27 cellular contexts compared by ENCODE assay signal in genomic region chr14:74286736-74287135, GRCh38. TPM values are rescaled to one million over a fixed set of nuclear protein-coding genes. Genes with fewer than 3 reads are reported as not detected.
"Had no signal": no experiment of that assay in that cellular context is flagged by ENCODE, and none has a peak within 500 bp of the region (broad histone marks: within the 10 kb centered on the region; RNA-seq: fewer than 3 reads in every experiment).

No MANE protein-coding gene starts in this region.

- H3K27ac ChIP-seq: ascending aorta, body of pancreas, Peyer's patch, RWPE1, SJSA1, VCaP had no signal

- DNase-seq: activated CD4-positive, alpha-beta memory T cell treated with anti-CD3 and anti-CD28 coated beads for 36 hours; activated CD4-positive, alpha-beta T cell treated with anti-CD3 and anti-CD28 coated beads, Interleukin-2, amount 10 ng/mL, durations not matched to agents 7 days and 5 days; activated CD4-positive, CD25-positive, alpha-beta regulatory T cell; activated CD8-positive, alpha-beta memory T cell treated with anti-CD3 and anti-CD28 coated beads for 24 hours; activated effector memory CD4-positive, alpha-beta T cell treated with anti-CD3 and anti-CD28 coated beads, Interleukin-2, amount 50 U/mL, for 16 hours; activated naive CD4-positive, alpha-beta T cell treated with Interleukin-2 at 50 U/mL for 16 hours; activated naive CD8-positive, alpha-beta T cell treated with anti-CD3 and anti-CD28 coated beads, Interleukin-2, amount 50 U/mL, for 24 hours; activated T-cell treated with anti-CD3 and anti-CD28 coated beads, Interleukin-2, amount 50 U/mL, for 4 hours; amniotic stem cell; body of pancreas; MG63; NCI-H1105; NCI-H1436 treated with DMSO at 0.1 percent for 48 hours; NCI-H187; NCI-H2081; NCI-H446; NCI-H524; Peyer's patch; Right ventricle myocardium superior; T-helper 2 cell; T1000 had no signal

- H3K27ac Mint-ChIP-seq: activated CD4-positive, alpha-beta memory T cell treated with anti-CD3 and anti-CD28 coated beads for 36 hours; activated CD4-positive, alpha-beta T cell treated with anti-CD3 and anti-CD28 coated beads, Interleukin-2, amount 10 ng/mL, durations not matched to agents 7 days and 5 days; activated naive CD8-positive, alpha-beta T cell treated with anti-CD3 and anti-CD28 coated beads, Interleukin-2, amount 50 U/mL, for 24 hours had no signal

- H3K4me3 Mint-ChIP-seq: activated CD4-positive, alpha-beta memory T cell treated with anti-CD3 and anti-CD28 coated beads for 36 hours; activated CD4-positive, alpha-beta T cell treated with anti-CD3 and anti-CD28 coated beads, Interleukin-2, amount 10 ng/mL, durations not matched to agents 7 days and 5 days; activated naive CD8-positive, alpha-beta T cell treated with anti-CD3 and anti-CD28 coated beads, Interleukin-2, amount 50 U/mL, for 24 hours; activated T-cell treated with anti-CD3 and anti-CD28 coated beads, Interleukin-2, amount 50 U/mL, for 4 hours had no signal

- H3K27me3 ChIP-seq: ascending aorta, body of pancreas, MG63, Peyer's patch, SJSA1 had no signal

- H3K4me1 ChIP-seq: ascending aorta, body of pancreas, Peyer's patch, SJSA1 had no signal

- H3K9me3 Mint-ChIP-seq: activated CD4-positive, alpha-beta memory T cell treated with anti-CD3 and anti-CD28 coated beads for 36 hours; activated CD4-positive, alpha-beta T cell treated with anti-CD3 and anti-CD28 coated beads, Interleukin-2, amount 10 ng/mL, durations not matched to agents 7 days and 5 days; activated naive CD4-positive, alpha-beta T cell treated with anti-CD3 and anti-CD28 coated beads, Interleukin-2, amount 50 U/mL, for 72 hours; activated naive CD8-positive, alpha-beta T cell treated with anti-CD3 and anti-CD28 coated beads, Interleukin-2, amount 50 U/mL, for 24 hours; activated T-cell treated with anti-CD3 and anti-CD28 coated beads, Interleukin-2, amount 50 U/mL, for 4 hours had no signal

- H3K4me3 ChIP-seq: ascending aorta, body of pancreas, MG63, Peyer's patch, SJSA1 had no signal

- H3K4me1 Mint-ChIP-seq: activated CD4-positive, alpha-beta T cell treated with anti-CD3 and anti-CD28 coated beads, Interleukin-2, amount 10 ng/mL, durations not matched to agents 7 days and 5 days; activated naive CD8-positive, alpha-beta T cell treated with anti-CD3 and anti-CD28 coated beads, Interleukin-2, amount 50 U/mL, for 24 hours had no signal

- H3K9me3 ChIP-seq: ascending aorta, body of pancreas, MG63, Peyer's patch, SJSA1 had no signal

- H3K27me3 Mint-ChIP-seq: activated CD4-positive, alpha-beta memory T cell treated with anti-CD3 and anti-CD28 coated beads for 36 hours; activated CD4-positive, alpha-beta T cell treated with anti-CD3 and anti-CD28 coated beads, Interleukin-2, amount 10 ng/mL, durations not matched to agents 7 days and 5 days; activated naive CD8-positive, alpha-beta T cell treated with anti-CD3 and anti-CD28 coated beads, Interleukin-2, amount 50 U/mL, for 24 hours had no signal

- ATAC-seq: activated naive CD4-positive, alpha-beta T cell treated with anti-CD3 and anti-CD28 coated beads, Interleukin-2, amount 50 U/mL, for 72 hours; activated naive CD8-positive, alpha-beta T cell treated with anti-CD3 and anti-CD28 coated beads, Interleukin-2, amount 50 U/mL, for 24 hours; activated T-cell treated with anti-CD3 and anti-CD28 coated beads, Interleukin-2, amount 50 U/mL, for 4 hours; body of pancreas had no signal

- H3K36me3 ChIP-seq: MG63 had no signal

RNA-seq across cellular contexts. Expression of gene VSX2, which starts 47.5 kb away (rescaled TPM):
- total RNA-seq: activated CD4-positive, alpha-beta memory T cell treated with anti-CD3 and anti-CD28 coated beads for 36 hours; activated CD4-positive, alpha-beta T cell treated with anti-CD3 and anti-CD28 coated beads, Interleukin-2, amount 10 ng/mL, durations not matched to agents 7 days and 5 days; activated naive CD4-positive, alpha-beta T cell treated with anti-CD3 and anti-CD28 coated beads, Interleukin-2, amount 50 U/mL, for 72 hours; activated T-cell treated with anti-CD3 and anti-CD28 coated beads, Interleukin-2, amount 50 U/mL, for 4 hours; ascending aorta; body of pancreas; bronchial epithelial cell; Peyer's patch; Right ventricle myocardium superior; SJSA1 had no signal
